Comparison of ENCODE assay signal across 23 cellular contexts in the genomic region with DNA sequence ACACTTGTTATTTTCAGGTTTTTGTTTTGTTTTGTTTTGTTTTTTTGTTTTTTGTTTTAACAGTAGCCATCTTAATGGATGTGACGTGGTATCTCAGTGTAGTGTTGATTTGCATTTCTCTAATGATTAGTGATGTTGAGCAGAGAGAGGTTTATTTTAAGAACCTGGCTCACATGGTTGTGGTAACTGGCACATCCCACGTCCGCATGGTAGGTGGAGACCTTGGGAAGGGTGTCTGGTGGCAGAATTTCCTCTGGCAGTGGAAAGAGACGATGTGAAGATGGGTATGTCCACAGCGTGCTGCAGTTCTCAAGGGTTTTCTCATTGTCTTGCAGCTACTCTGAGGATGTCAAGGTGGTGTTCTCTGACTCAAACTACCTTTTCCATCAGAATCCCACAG.
DNase-seq lines count a peak whose midpoint lies in the region; ATAC-seq and TF ChIP-seq lines count a peak whose summit lies in the region.
"Had no signal": no experiment of that assay in that cellular context is flagged by ENCODE, and none has a peak within 500 bp of the region (broad histone marks: within the 10 kb centered on the region; RNA-seq: fewer than 3 reads in every experiment).

No MANE protein-coding gene starts in this region.

- no peaks in the 10 kb centered on the region for H3F3A ChIP-seq in GM23338 (replicated peaks; ENCODE audit: low read depth)

- H3K9me2 ChIP-seq in GM23338 (ENCODE audit: insufficient read depth) (peaks cover 4% of the 10 kb centered on the region; the same call in 1 of the 2 replicates), Karpas-422 (replicated peaks; ENCODE audit: insufficient read depth, low read length) (no peaks in the 10 kb centered on the region)

- no peaks in the 10 kb centered on the region for H3K9me3 ChIP-seq in endodermal cell (ENCODE audit: control insufficient read depth, low read length)
- H3K9me3 ChIP-seq in Karpas-422 (ENCODE audit: low read length), result no peaks in the 10 kb centered on the region
- H3K9me3 ChIP-seq: BE2C had no signal

- no peak overlapping the region for H2AFZ ChIP-seq in GM23338
- no peak overlapping the region for H2AFZ ChIP-seq in Karpas-422 (ENCODE audit: low read length)

- H3K4me1 ChIP-seq in GM23338 (ENCODE audit: insufficient read depth) (no peaks in the 10 kb centered on the region), endodermal cell (ENCODE audit: control insufficient read depth, insufficient read depth, low read length) (peaks cover 13% of the 10 kb centered on the region), Karpas-422 (ENCODE audit: low read length) (no peaks in the 10 kb centered on the region)
- H3K4me1 ChIP-seq: A549; BE2C; BLaER1 treated with 17β-estradiol and CSF1 and Interleukin-3, amounts not matched to agents 10 nM and 100 nM had no signal

- H3K27ac Mint-ChIP-seq in GM23338, result no peak overlapping the region
- no peak overlapping the region for H3K27ac Mint-ChIP-seq in endodermal cell
- H3K27ac Mint-ChIP-seq: CD14-positive monocyte; CD4-positive, alpha-beta T cell had no signal

- no peak overlapping the region for H3K9ac ChIP-seq in endodermal cell (ENCODE audit: extremely low read depth, low read length, poor library complexity, severe bottlenecking)
- no peak overlapping the region for H3K9ac ChIP-seq in Karpas-422 (ENCODE audit: low read length)
- H3K9ac ChIP-seq: BLaER1 treated with 17β-estradiol and CSF1 and Interleukin-3, amounts not matched to agents 10 nM and 100 nM had no signal

- WGBS in endodermal cell (ENCODE audit: insufficient coverage in 1 of 2, insufficient read length in 1 of 2), 2 experiments, result 93% methylated on average over 5 of the region's 5 CpGs

- H3K4me3 ChIP-seq in GM23338 (no peak overlapping the region), endodermal cell (ENCODE audit: low read length) (no peak overlapping the region), Karpas-422 (ENCODE audit: low read length) (no peak overlapping the region)
- H3K4me3 ChIP-seq: A549; BLaER1 treated with 17β-estradiol and CSF1 and Interleukin-3, amounts not matched to agents 10 nM and 100 nM had no signal

- no peak for TF ChIP-seq CTCF in GM23338 (conservative IDR thresholded peaks at IDR 0.05; ENCODE audit: low read depth in 2 of 2)
- no peak for TF ChIP-seq CTCF in endodermal cell (conservative IDR thresholded peaks at IDR 0.05)

- intact Hi-C loops in Right ventricle myocardium superior (cut with DNase I), result no loop called here
- intact Hi-C loops in left cardiac atrium (cut with DNase I), result no loop called here
- intact Hi-C loops in left ventricle myocardium superior (cut with micrococcal nuclease), result no loop called here

- DNase-seq in Right ventricle myocardium superior (no peak), left cardiac atrium (no peak), GM23338 (ENCODE audit: low spot score) (no peak), endodermal cell (peak; percentile 34), left ventricle myocardium superior (no peak), Karpas-422 (no peak)
- DNase-seq: 8988T; ACHN; AML-193; BE2C; Calu3; CD4-positive, alpha-beta T cell; COR-L47; DMS53; DMS79 treated with DMSO at 0.1 percent for 48 hours; GF-D8; H7; HCEC 1CT had no signal

- H4K20me1 ChIP-seq in GM23338 (replicated peaks; ENCODE audit: insufficient read depth), result no peaks in the 10 kb centered on the region; the same call in 1 of the 2 replicates
- no peaks in the 10 kb centered on the region for H4K20me1 ChIP-seq in Karpas-422 (ENCODE audit: insufficient read depth, low read depth, low read length)
- H4K20me1 ChIP-seq: BLaER1 treated with 17β-estradiol and CSF1 and Interleukin-3, amounts not matched to agents 10 nM and 100 nM had no signal

- H3K4me2 ChIP-seq in GM23338, result no peak overlapping the region
- H3K4me2 ChIP-seq in Karpas-422 (ENCODE audit: low read depth, low read length, poor library complexity, severe bottlenecking), result no peak overlapping the region
- H3K4me2 ChIP-seq: A549; BLaER1 treated with 17β-estradiol and CSF1 and Interleukin-3, amounts not matched to agents 10 nM and 100 nM had no signal

- no peaks in the 10 kb centered on the region for H3K27me3 ChIP-seq in GM23338 (ENCODE audit: insufficient read depth)
- H3K27me3 ChIP-seq in endodermal cell (ENCODE audit: control insufficient read depth, insufficient read depth, low read length, poor library complexity, severe bottlenecking), result no peaks in the 10 kb centered on the region
- H3K27me3 ChIP-seq in Karpas-422 (ENCODE audit: low read length), result no peaks in the 10 kb centered on the region
- H3K27me3 ChIP-seq: BE2C; BLaER1 treated with 17β-estradiol and CSF1 and Interleukin-3, amounts not matched to agents 10 nM and 100 nM had no signal

- H3K79me2 ChIP-seq in GM23338 (replicated peaks; ENCODE audit: insufficient read depth), result peaks cover 29% of the 10 kb centered on the region; the same call in 1 of the 2 replicates
- H3K79me2 ChIP-seq in Karpas-422 (ENCODE audit: low read length), result no peaks in the 10 kb centered on the region

- H3K27ac ChIP-seq in GM23338 (ENCODE audit: low read depth) (0 out of 2 replicates have a peak overlapping the region, but pooled peaks have one; percentile 19), endodermal cell (ENCODE audit: low read depth, low read length) (no peak overlapping the region), Karpas-422 (ENCODE audit: low read length) (no peak overlapping the region)
- H3K27ac ChIP-seq: A549; BLaER1 treated with 17β-estradiol and CSF1 and Interleukin-3, amounts not matched to agents 10 nM and 100 nM had no signal

- peaks cover 15% of the 10 kb centered on the region for H3K9me3 Mint-ChIP-seq in GM23338
- peaks cover 4% of the 10 kb centered on the region for H3K9me3 Mint-ChIP-seq in endodermal cell

- H3K36me3 ChIP-seq in GM23338 (ENCODE audit: insufficient read depth) (no peaks in the 10 kb centered on the region), endodermal cell (ENCODE audit: control insufficient read depth, insufficient read depth, low read length) (peaks cover 9% of the 10 kb centered on the region), Karpas-422 (ENCODE audit: insufficient read depth, low read length) (no peaks in the 10 kb centered on the region)
- H3K36me3 ChIP-seq: BE2C; BLaER1 treated with 17β-estradiol and CSF1 and Interleukin-3, amounts not matched to agents 10 nM and 100 nM had no signal

- H3K27me3 Mint-ChIP-seq in GM23338 (ENCODE audit: insufficient read depth, low read depth, poor library complexity) (peaks cover 8% of the 10 kb centered on the region), endodermal cell (ENCODE audit: insufficient read depth) (no peaks in the 10 kb centered on the region)
- H3K27me3 Mint-ChIP-seq: CD4-positive, alpha-beta T cell had no signal

- peaks cover 30% of the 10 kb centered on the region for H3K36me3 Mint-ChIP-seq in GM23338 (ENCODE audit: low read depth)
- H3K36me3 Mint-ChIP-seq in endodermal cell (ENCODE audit: low read depth), result peaks cover 20% of the 10 kb centered on the region
- H3K36me3 Mint-ChIP-seq: CD14-positive monocyte had no signal

- peak; percentile 86 for ATAC-seq in Right ventricle myocardium superior (ENCODE audit: poor library complexity)
- ATAC-seq in left cardiac atrium, result no peak
- ATAC-seq in GM23338, result no peak
- ATAC-seq in left ventricle myocardium superior, result peak; percentile 85
- ATAC-seq in GM21423 (IDR thresholded peaks at IDR 0.05; ENCODE audit: unreplicated experiment), result no peak
- ATAC-seq in HG02870 (IDR thresholded peaks at IDR 0.05; ENCODE audit: unreplicated experiment), result no peak
- ATAC-seq: A549 had no signal

- no peak overlapping the region for H3K4me3 Mint-ChIP-seq in GM23338
- no peak overlapping the region for H3K4me3 Mint-ChIP-seq in endodermal cell
- H3K4me3 Mint-ChIP-seq: CD14-positive monocyte; CD4-positive, alpha-beta T cell had no signal

- H3K4me1 Mint-ChIP-seq in GM23338 (peaks cover 20% of the 10 kb centered on the region), endodermal cell (peaks cover 32% of the 10 kb centered on the region)
- H3K4me1 Mint-ChIP-seq: CD14-positive monocyte had no signal

TF ChIP-seq in GM23338, 12 proteins besides CTCF, POLR2A, EP300 and RAD21:
- TF ChIP-seq NANOG (IDR thresholded peaks at IDR 0.05; ENCODE audit: borderline replicate concordance) (no peak), STAT1 (IDR thresholded peaks at IDR 0.05; ENCODE audit: unreplicated experiment) (no peak)
- TF ChIP-seq, protein P1, sequence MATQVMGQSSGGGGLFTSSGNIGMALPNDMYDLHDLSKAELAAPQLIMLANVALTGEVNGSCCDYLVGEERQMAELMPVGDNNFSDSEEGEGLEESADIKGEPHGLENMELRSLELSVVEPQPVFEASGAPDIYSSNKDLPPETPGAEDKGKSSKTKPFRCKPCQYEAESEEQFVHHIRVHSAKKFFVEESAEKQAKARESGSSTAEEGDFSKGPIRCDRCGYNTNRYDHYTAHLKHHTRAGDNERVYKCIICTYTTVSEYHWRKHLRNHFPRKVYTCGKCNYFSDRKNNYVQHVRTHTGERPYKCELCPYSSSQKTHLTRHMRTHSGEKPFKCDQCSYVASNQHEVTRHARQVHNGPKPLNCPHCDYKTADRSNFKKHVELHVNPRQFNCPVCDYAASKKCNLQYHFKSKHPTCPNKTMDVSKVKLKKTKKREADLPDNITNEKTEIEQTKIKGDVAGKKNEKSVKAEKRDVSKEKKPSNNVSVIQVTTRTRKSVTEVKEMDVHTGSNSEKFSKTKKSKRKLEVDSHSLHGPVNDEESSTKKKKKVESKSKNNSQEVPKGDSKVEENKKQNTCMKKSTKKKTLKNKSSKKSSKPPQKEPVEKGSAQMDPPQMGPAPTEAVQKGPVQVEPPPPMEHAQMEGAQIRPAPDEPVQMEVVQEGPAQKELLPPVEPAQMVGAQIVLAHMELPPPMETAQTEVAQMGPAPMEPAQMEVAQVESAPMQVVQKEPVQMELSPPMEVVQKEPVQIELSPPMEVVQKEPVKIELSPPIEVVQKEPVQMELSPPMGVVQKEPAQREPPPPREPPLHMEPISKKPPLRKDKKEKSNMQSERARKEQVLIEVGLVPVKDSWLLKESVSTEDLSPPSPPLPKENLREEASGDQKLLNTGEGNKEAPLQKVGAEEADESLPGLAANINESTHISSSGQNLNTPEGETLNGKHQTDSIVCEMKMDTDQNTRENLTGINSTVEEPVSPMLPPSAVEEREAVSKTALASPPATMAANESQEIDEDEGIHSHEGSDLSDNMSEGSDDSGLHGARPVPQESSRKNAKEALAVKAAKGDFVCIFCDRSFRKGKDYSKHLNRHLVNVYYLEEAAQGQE (IDR thresholded peaks at IDR 0.05; ENCODE audit: unreplicated experiment), result no peak

Comparison
In these comparisons a context has a peak if more than half of its experiments do, and no peak if none do; other contexts are left out.
1. ATAC-seq: peak in Right ventricle myocardium superior (single experiment) and left ventricle myocardium superior (single experiment); none in left cardiac atrium (0 of 2), GM23338 (single experiment), GM21423 (single experiment) and HG02870 (single experiment).